Comparison of ENCODE assay signal across 12 cellular contexts in the genomic region with DNA sequence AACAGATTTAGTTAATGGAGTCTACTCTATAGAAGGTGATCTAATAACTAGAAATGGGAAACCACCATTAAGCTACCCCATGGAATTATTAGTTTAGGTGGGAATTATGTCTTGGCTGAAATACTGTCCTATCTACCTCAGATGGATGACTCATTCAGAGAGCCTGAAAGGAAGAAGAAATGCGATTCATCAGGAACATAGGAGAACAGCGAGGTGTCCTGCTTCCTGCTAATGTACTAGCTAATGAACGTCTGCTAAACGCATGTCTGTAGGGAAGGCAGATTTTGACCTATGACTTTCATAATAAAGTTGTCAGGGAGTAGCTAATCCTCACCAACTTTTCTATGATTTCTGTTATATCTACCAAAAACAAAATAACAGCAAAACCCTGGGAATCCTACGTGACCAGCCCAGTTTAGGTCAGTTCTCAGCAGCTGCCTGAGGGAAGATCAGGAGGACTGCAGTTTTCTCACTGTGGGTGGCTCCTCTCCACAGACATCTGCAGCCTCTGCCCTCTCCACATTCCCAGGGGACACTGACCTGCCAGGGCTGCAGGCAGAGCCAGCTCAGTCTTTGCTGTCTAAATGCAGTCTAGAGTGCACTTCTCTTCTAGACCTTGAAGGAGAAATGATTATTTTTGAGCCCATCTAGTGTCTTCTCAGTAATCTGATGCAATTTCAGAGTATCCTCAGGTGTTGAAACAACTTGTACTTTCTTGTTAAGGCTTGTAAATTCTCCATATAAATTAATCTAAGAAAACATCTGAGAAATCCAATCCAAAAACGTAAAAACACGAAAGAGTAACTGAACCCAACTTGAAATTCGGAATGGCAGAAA. TPM values are rescaled to one million over a fixed set of nuclear protein-coding genes. Genes with fewer than 3 reads are reported as not detected.
DNase-seq lines count a peak whose midpoint lies in the region; ATAC-seq and TF ChIP-seq lines count a peak whose summit lies in the region.
"Had no signal": no experiment of that assay in that cellular context is flagged by ENCODE, and none has a peak within 500 bp of the region (broad histone marks: within the 10 kb centered on the region; RNA-seq: fewer than 3 reads in every experiment).

No MANE protein-coding gene starts in this region.

- no peaks in the 10 kb centered on the region for H3K27me3 ChIP-seq in right atrium auricular region
- H3K27me3 ChIP-seq in Peyer's patch: no peaks in the 10 kb centered on the region
- no peaks in the 10 kb centered on the region for H3K27me3 ChIP-seq in body of pancreas
- H3K27me3 ChIP-seq: pancreas had no signal

- no peak for DNase-seq in Right ventricle myocardium inferior (ENCODE audit: missing footprints)
- no peak for DNase-seq in right atrium auricular region (ENCODE audit: low spot score)
- peak; percentile 93 for DNase-seq in brain pericyte (ENCODE audit: low read depth, low spot score)
- DNase-seq in islet precursor cell: peak; percentile 81
- DNase-seq in Peyer's patch: no peak
- DNase-seq in NK-92 (lab: John Stamatoyannopoulos, UW; ENCODE audit: unreplicated experiment): no peak
- no peak for DNase-seq in body of pancreas
- DNase-seq: DMS79 treated with DMSO at 0.1 percent for 48 hours, pancreas, substantia nigra had no signal

- no peak overlapping the region for H3K4me3 ChIP-seq in right atrium auricular region
- H3K4me3 ChIP-seq in Peyer's patch: no peak overlapping the region
- H3K4me3 ChIP-seq in body of pancreas: no peak overlapping the region
- H3K4me3 ChIP-seq: pancreas had no signal

- intact Hi-C loops in Right ventricle myocardium inferior (cut with DNase I): no loop called here
- intact Hi-C loops in body of pancreas (cut with DNase I): no loop called here

- no peaks in the 10 kb centered on the region for H3K9me3 ChIP-seq in right atrium auricular region
- no peaks in the 10 kb centered on the region for H3K9me3 ChIP-seq in Peyer's patch
- no peaks in the 10 kb centered on the region for H3K9me3 ChIP-seq in body of pancreas
- H3K9me3 ChIP-seq: pancreas had no signal

- H3K27ac ChIP-seq in right atrium auricular region: no peak overlapping the region
- no peak overlapping the region for H3K27ac ChIP-seq in Peyer's patch
- H3K27ac ChIP-seq in body of pancreas: no peak overlapping the region
- H3K27ac ChIP-seq: pancreas had no signal

- TF ChIP-seq POLR2A in Peyer's patch (IDR thresholded peaks at IDR 0.05) (no peak), body of pancreas (IDR thresholded peaks at IDR 0.05) (no peak)

- H3K36me3 ChIP-seq in right atrium auricular region (peaks cover 16% of the 10 kb centered on the region), Peyer's patch (peaks cover 0 to 23% (median 0%) of the 10 kb centered on the region in 3 donors), body of pancreas (replicated peaks in 1 of 2; ENCODE audit: insufficient read depth in 1 of 2, low read depth in 2 of 2) (peaks cover 0 to 7% of the 10 kb centered on the region in 2 donors)

- ATAC-seq in Right ventricle myocardium inferior (peak; percentile 34), HG03442 (IDR thresholded peaks at IDR 0.05; ENCODE audit: unreplicated experiment) (no peak), body of pancreas (no peak)

- peaks cover 0 to 24% of the 10 kb centered on the region in 2 donors for H3K4me1 ChIP-seq in right atrium auricular region
- no peaks in the 10 kb centered on the region for H3K4me1 ChIP-seq in Peyer's patch
- no peaks in the 10 kb centered on the region for H3K4me1 ChIP-seq in body of pancreas
- H3K4me1 ChIP-seq: pancreas had no signal

- TF ChIP-seq CTCF in right atrium auricular region (IDR thresholded peaks at IDR 0.05): no peak
- TF ChIP-seq CTCF in Peyer's patch (IDR thresholded peaks at IDR 0.05): no peak
- no peak for TF ChIP-seq CTCF in body of pancreas (IDR thresholded peaks at IDR 0.05)

- WGBS in body of pancreas, 2 donors: 72 to 82% methylated on average over 8 of the region's 8 CpGs

RNA-seq across cellular contexts. Expression of gene SFT2D1, which starts 18.1 kb away (rescaled TPM):
- total RNA-seq in Right ventricle myocardium inferior (21.9 TPM), right atrium auricular region (10 to 100 TPM; 29.4 TPM), Peyer's patch (10 to 100 TPM; 26.4 to 31.9 (median 28.2) TPM), body of pancreas (10 to 100 TPM; 11.5 to 28.0 TPM)

RNA-seq across cellular contexts. Expression of gene MPC1, which starts 22.3 kb away (rescaled TPM):
- total RNA-seq in Right ventricle myocardium inferior: 381 TPM
- total RNA-seq in right atrium auricular region: 100 to 1,000 TPM; 250 to 616 TPM
- 10 to 100 TPM; 45.6 to 75.3 (median 59.8) TPM for total RNA-seq in Peyer's patch
- 10 to 100 TPM; 20.8 to 25.4 TPM for total RNA-seq in body of pancreas

RNA-seq across cellular contexts. Expression of gene PRR18, which starts 52.3 kb away (rescaled TPM):
- 0.11 TPM for total RNA-seq in Right ventricle myocardium inferior
- not detected for total RNA-seq in right atrium auricular region
- not detected for total RNA-seq in Peyer's patch
- not detected for total RNA-seq in body of pancreas
- total RNA-seq: fibroblast of lung had no signal

Comparison
In these comparisons a context has a peak if more than half of its experiments do, and no peak if none do; other contexts are left out.
1. DNase-seq: peak in brain pericyte (single experiment) and islet precursor cell (single experiment); none in Right ventricle myocardium inferior (single experiment), right atrium auricular region (single experiment), Peyer's patch (0 of 3), NK-92 (single experiment) and body of pancreas (0 of 4).